In genomic region chr4:76420311-76420710, GRCh38 we compare ENCODE assay signal across 10 cellular contexts. TPM values are rescaled to one million over a fixed set of nuclear protein-coding genes. Genes with fewer than 3 reads are reported as not detected.
A peak's percentile ranks its signal among the peaks of the same experiment; 100 is the strongest.
DNase-seq lines count a peak whose midpoint lies in the region; ATAC-seq and TF ChIP-seq lines count a peak whose summit lies in the region.
"Had no signal": no experiment of that assay in that cellular context is flagged by ENCODE, and none has a peak within 500 bp of the region (broad histone marks: within the 10 kb centered on the region; RNA-seq: fewer than 3 reads in every experiment).

No MANE protein-coding gene starts in this region.

- 15% methylated on average over 12 of the region's 12 CpGs for WGBS in mammary epithelial cell (ENCODE audit: low coverage, missing lambda C conversion rate)
- 54% methylated on average over 12 of the region's 12 CpGs for WGBS in suprapubic skin

- H3K4me1 Mint-ChIP-seq in T-helper 2 cell treated with Interferon-gamma antibody and Interleukin-4, amounts not matched to agents 5 μg/mL and 100 μg/mL, for 36 hours (ENCODE audit: low read depth): peaks cover 3% of the 10 kb centered on the region

- dilution Hi-C loops in mammary epithelial cell (cut with HindIII; ENCODE audit: low sequenced_read_pairs): no loop called here

- CTCF ChIA-PET in mammary epithelial cell (lab: Charles Lee; ENCODE audit: low non-redundant PET): no interaction called here

- H3K27me3 ChIP-seq in mammary epithelial cell (ENCODE audit: insufficient read depth, low read length): no peaks in the 10 kb centered on the region
- peaks cover 7% of the 10 kb centered on the region for H3K27me3 ChIP-seq in lower lobe of right lung (ENCODE audit: low read depth)
- no peaks in the 10 kb centered on the region for H3K27me3 ChIP-seq in suprapubic skin
- H3K27me3 ChIP-seq: BLaER1 had no signal

- intact Hi-C loops in mammary epithelial cell (cut with micrococcal nuclease) (no loop called here), lower lobe of right lung (cut with DNase I) (no loop called here)

- H3K4me3 ChIP-seq in mammary epithelial cell (replicated peaks in 1 of 3; ENCODE audit: insufficient read depth in 1 of 3, low read depth in 2 of 3, low read length in 3 of 3) (peak overlapping the region in 1 of 3 experiments; percentile 54), lower lobe of right lung (peak overlapping the region; percentile 58), suprapubic skin (peak overlapping the region; percentile 61)
- H3K4me3 ChIP-seq: BLaER1, SK-N-MC had no signal

- H4K20me1 ChIP-seq in mammary epithelial cell (ENCODE audit: insufficient read depth, low read length): no peaks in the 10 kb centered on the region
- H4K20me1 ChIP-seq: BLaER1 had no signal

- H3K9me3 ChIP-seq in mammary epithelial cell (replicated peaks; ENCODE audit: insufficient read depth, low read length) (no peaks in the 10 kb centered on the region), lower lobe of right lung (no peaks in the 10 kb centered on the region), suprapubic skin (no peaks in the 10 kb centered on the region)

- peaks cover 33% of the 10 kb centered on the region for H3K27me3 Mint-ChIP-seq in T-helper 2 cell treated with Interferon-gamma antibody and Interleukin-4, amounts not matched to agents 5 μg/mL and 100 μg/mL, for 36 hours (ENCODE audit: low read depth)

- no peak overlapping the region for H3K27ac Mint-ChIP-seq in T-helper 2 cell treated with Interferon-gamma antibody and Interleukin-4, amounts not matched to agents 5 μg/mL and 100 μg/mL, for 36 hours

- in situ Hi-C loops in mammary epithelial cell (cut with MboI; ENCODE audit: low sequenced_read_pairs in 2 of 2): no loop called here

- H3K27ac ChIP-seq in mammary epithelial cell (ENCODE audit: insufficient read depth, low read depth, low read length) (no peak overlapping the region), lower lobe of right lung (no peak overlapping the region), suprapubic skin (no peak overlapping the region)
- H3K27ac ChIP-seq: BLaER1, SK-N-MC had no signal

- TF ChIP-seq CTCF in mammary epithelial cell (conservative IDR thresholded peaks at IDR 0.05 in 1 of 2, IDR thresholded peaks at IDR 0.05 in 1 of 2; ENCODE audit: extremely low read depth in 1 of 2, insufficient read depth in 1 of 2, low read depth in 1 of 2, low read length in 2 of 2) (no peak), lower lobe of right lung (IDR thresholded peaks at IDR 0.05) (no peak), suprapubic skin (IDR thresholded peaks at IDR 0.05) (no peak)

- DNase-seq in T-helper 2 cell treated with Interferon-gamma antibody and Interleukin-4, amounts not matched to agents 5 μg/mL and 100 μg/mL, for 36 hours (ENCODE audit: low spot score): no peak
- DNase-seq in T-helper 2 cell (no peak), mammary epithelial cell (no peak), lower lobe of right lung (no peak), suprapubic skin (ENCODE audit: low spot score in 2 of 2) (no peak), NCI-H2171 treated with DMSO at 0.1 percent for 48 hours (lab: John Stamatoyannopoulos, UW) (no peak)
- DNase-seq in activated CD4-positive, CD25-positive, alpha-beta regulatory T cell treated with anti-CD3 and anti-CD28 coated beads, Interleukin-2, amount 50 U/mL, for 72 hours: no peak

- no peaks in the 10 kb centered on the region for H3K36me3 Mint-ChIP-seq in T-helper 2 cell treated with Interferon-gamma antibody and Interleukin-4, amounts not matched to agents 5 μg/mL and 100 μg/mL, for 36 hours (ENCODE audit: low read depth)

- H3K79me2 ChIP-seq in mammary epithelial cell (ENCODE audit: insufficient read depth, low read length): no peaks in the 10 kb centered on the region

- peak overlapping the region; percentile 94 for H2AFZ ChIP-seq in mammary epithelial cell (ENCODE audit: low read depth, low read length)

- BruUV-seq in mammary epithelial cell (replicated peaks; lab: Mats Ljungman, UMichigan): no TSS peak

- H3K9me3 Mint-ChIP-seq in T-helper 2 cell treated with Interferon-gamma antibody and Interleukin-4, amounts not matched to agents 5 μg/mL and 100 μg/mL, for 36 hours: no peaks in the 10 kb centered on the region

- TF ChIP-seq POLR2A in suprapubic skin (IDR thresholded peaks at IDR 0.05): no peak

- H3K36me3 ChIP-seq in mammary epithelial cell (ENCODE audit: insufficient read depth, low read length): no peaks in the 10 kb centered on the region
- H3K36me3 ChIP-seq in lower lobe of right lung: no peaks in the 10 kb centered on the region
- no peaks in the 10 kb centered on the region for H3K36me3 ChIP-seq in suprapubic skin
- H3K36me3 ChIP-seq: BLaER1 had no signal

- H3K4me2 ChIP-seq in mammary epithelial cell (ENCODE audit: insufficient read depth, low read depth, low read length): peak overlapping the region; percentile 93
- H3K4me2 ChIP-seq: BLaER1 had no signal

- H3K4me1 ChIP-seq in mammary epithelial cell (ENCODE audit: insufficient read depth, low read length) (peaks cover 8% of the 10 kb centered on the region), lower lobe of right lung (peaks cover 9% of the 10 kb centered on the region), suprapubic skin (peaks cover 14% of the 10 kb centered on the region)
- H3K4me1 ChIP-seq: BLaER1 had no signal

- no peak overlapping the region for H3K9ac ChIP-seq in mammary epithelial cell (ENCODE audit: insufficient read depth, low read length)
- H3K9ac ChIP-seq: BLaER1 had no signal

- ATAC-seq in lower lobe of right lung (no peak), HG02642 (IDR thresholded peaks at IDR 0.05; ENCODE audit: poor library complexity, unreplicated experiment) (no peak)

- H3K4me3 Mint-ChIP-seq in T-helper 2 cell treated with Interferon-gamma antibody and Interleukin-4, amounts not matched to agents 5 μg/mL and 100 μg/mL, for 36 hours: peak overlapping the region; percentile 27

- TF ChIP-seq EP300 in suprapubic skin (IDR thresholded peaks at IDR 0.05): no peak

RNA-seq across cellular contexts. Expression of gene CCDC158, which starts 0.6 kb away (rescaled TPM):
- total RNA-seq in mammary epithelial cell (1 to 10 TPM in 1 of 2 donors, not detected in 1; 3.0 TPM), lower lobe of right lung (0.74 TPM), suprapubic skin (under 1 TPM in 1 of 4 donors, not detected in 3; 0.72 TPM)
- polyA plus RNA-seq in mammary epithelial cell: 0.02 TPM
- not detected for polyA minus RNA-seq in mammary epithelial cell

RNA-seq across cellular contexts. Expression of gene SHROOM3, which starts 14.7 kb away (rescaled TPM):
- total RNA-seq in mammary epithelial cell (100 to 1,000 TPM in 1 of 2 donors, 10 to 100 TPM in 1; 32.8 to 136 TPM), lower lobe of right lung (62.0 TPM), suprapubic skin (10 to 100 TPM; 25.7 to 41.4 (median 29.8) TPM)
- 23.2 TPM for polyA plus RNA-seq in mammary epithelial cell
- polyA minus RNA-seq in mammary epithelial cell: 62.8 TPM
